ENCODE assay signal across 11 cellular contexts in genomic region chr6:158409451-158409850, GRCh38.
DNase-seq lines count a peak whose midpoint lies in the region; ATAC-seq and TF ChIP-seq lines count a peak whose summit lies in the region.
"Had no signal": no experiment of that assay in that cellular context is flagged by ENCODE, and none has a peak within 500 bp of the region (broad histone marks: within the 10 kb centered on the region; RNA-seq: fewer than 3 reads in every experiment).

No MANE protein-coding gene starts in this region.

- TF ChIP-seq CTCF in SK-N-SH (IDR thresholded peaks at IDR 0.05), result no peak
- TF ChIP-seq CTCF in fibroblast of the aortic adventitia (IDR thresholded peaks at IDR 0.05; ENCODE audit: insufficient read depth, low read length), result no peak
- TF ChIP-seq CTCF in smooth muscle cell (IDR thresholded peaks at IDR 0.05; ENCODE audit: borderline replicate concordance, insufficient read depth, poor library complexity, severe bottlenecking), result no peak

- 69% methylated on average over 3 of the region's 3 CpGs for WGBS in SK-N-SH (ENCODE audit: low lambda C conversion rate)
- 71% methylated on average over 3 of the region's 3 CpGs for WGBS in smooth muscle cell (ENCODE audit: low lambda C conversion rate)

- H3K79me2 ChIP-seq in SK-N-SH (ENCODE audit: insufficient read depth) (peaks cover 23% of the 10 kb centered on the region; the same call in 1 of the 2 replicates), smooth muscle cell (ENCODE audit: low read depth) (peaks cover 21% of the 10 kb centered on the region)

- no peaks in the 10 kb centered on the region for H3K27me3 ChIP-seq in SK-N-SH (ENCODE audit: insufficient read depth)
- H3K27me3 ChIP-seq in smooth muscle cell (ENCODE audit: low read depth), result no peaks in the 10 kb centered on the region

- no peak for TF ChIP-seq RAD21 in SK-N-SH (IDR thresholded peaks at IDR 0.05; ENCODE audit: low read length)

- H3K27ac Mint-ChIP-seq in stimulated activated naive CD8-positive, alpha-beta T cell treated with anti-CD3 and anti-CD28 coated beads, Interleukin-15, amount 100 ng/mL, for 72 hours, result no peak overlapping the region

- H3K9me2 ChIP-seq in SK-N-SH, result no peaks in the 10 kb centered on the region

- H3F3A ChIP-seq in SK-N-SH (replicated peaks; ENCODE audit: insufficient read depth), result peaks cover 7% of the 10 kb centered on the region
- H3F3A ChIP-seq in smooth muscle cell (ENCODE audit: low read depth), result peaks cover 5% of the 10 kb centered on the region

- peak in 1 of 2 experiments; percentile 44; a peak in 1 of 4 replicates for TF ChIP-seq EP300 in SK-N-SH (IDR thresholded peaks at IDR 0.05; ENCODE audit: borderline replicate concordance in 1 of 2, low read depth in 1 of 2, low read length in 1 of 2)

- H3K4me1 ChIP-seq in SK-N-SH (ENCODE audit: control insufficient read depth in 1 of 2, insufficient read depth in 2 of 2, low read depth in 1 of 2, low read length in 1 of 2) (peaks cover 17 to 39% of the 10 kb centered on the region in 2 experiments), smooth muscle cell (ENCODE audit: low read depth) (peaks cover 12% of the 10 kb centered on the region)

- CTCF ChIA-PET in SK-N-SH (lab: Yijun Ruan, JAX), result interaction anchor here (1.8 kb wide), 1 partner anchor 10 kb away, joined by 5 read pairs; no protein-coding TSS in a partner anchor

- H3K27me3 Mint-ChIP-seq in stimulated activated naive CD8-positive, alpha-beta T cell treated with anti-CD3 and anti-CD28 coated beads, Interleukin-15, amount 100 ng/mL, for 72 hours, result no peaks in the 10 kb centered on the region

- peak overlapping the region; percentile 31 to 93; a peak in 3 of 4 replicates for H3K27ac ChIP-seq in SK-N-SH (ENCODE audit: low read depth in 2 of 2, low read length in 1 of 2)
- peak overlapping the region; percentile 25 for H3K27ac ChIP-seq in smooth muscle cell (ENCODE audit: low read depth)

- no peak overlapping the region for H2AFZ ChIP-seq in SK-N-SH (ENCODE audit: low read depth)
- H2AFZ ChIP-seq in smooth muscle cell (ENCODE audit: low read depth), result no peak overlapping the region

- H3K4me3 ChIP-seq in SK-N-SH (ENCODE audit: low read depth in 2 of 2, low read length in 1 of 2) (no peak overlapping the region), fibroblast of the aortic adventitia (ENCODE audit: low read depth, low read length) (no peak overlapping the region), smooth muscle cell (no peak overlapping the region)

- H3K36me3 ChIP-seq in SK-N-SH (replicated peaks in 1 of 2; ENCODE audit: control insufficient read depth in 1 of 2, insufficient read depth in 2 of 2, low read length in 1 of 2) (peaks cover 10 to 11% of the 10 kb centered on the region in 2 experiments), smooth muscle cell (ENCODE audit: low read depth) (no peaks in the 10 kb centered on the region)

- ATAC-seq in stimulated activated naive CD8-positive, alpha-beta T cell treated with anti-CD3 and anti-CD28 coated beads, Interleukin-15, amount 100 ng/mL, for 72 hours, result no peak
- no peak for ATAC-seq in HG03571 (IDR thresholded peaks at IDR 0.05; ENCODE audit: unreplicated experiment)

- peaks cover 7% of the 10 kb centered on the region for H3K4me1 Mint-ChIP-seq in stimulated activated naive CD8-positive, alpha-beta T cell treated with anti-CD3 and anti-CD28 coated beads, Interleukin-15, amount 100 ng/mL, for 72 hours

- POLR2A ChIA-PET in SK-N-SH (lab: Yijun Ruan, JAX), result no interaction called here

- no peak overlapping the region for H3K4me2 ChIP-seq in SK-N-SH
- peak overlapping the region; percentile 23 for H3K4me2 ChIP-seq in smooth muscle cell

- H3K4me3 Mint-ChIP-seq in stimulated activated naive CD8-positive, alpha-beta T cell treated with anti-CD3 and anti-CD28 coated beads, Interleukin-15, amount 100 ng/mL, for 72 hours, result no peak overlapping the region

- H3K9me3 Mint-ChIP-seq in stimulated activated naive CD8-positive, alpha-beta T cell treated with anti-CD3 and anti-CD28 coated beads, Interleukin-15, amount 100 ng/mL, for 72 hours, result no peaks in the 10 kb centered on the region

- H3K9ac ChIP-seq in SK-N-SH (no peak overlapping the region), smooth muscle cell (ENCODE audit: low read depth) (no peak overlapping the region)

- peak; percentile 70 for DNase-seq in HCEC 1CT
- peak; percentile 52 for DNase-seq in SK-N-SH
- DNase-seq in fibroblast of the aortic adventitia (ENCODE audit: low read depth), result peak; percentile 78
- no peak for DNase-seq in smooth muscle cell (lab: John Stamatoyannopoulos, UW; ENCODE audit: unreplicated experiment)
- DNase-seq in stimulated activated CD4-positive, alpha-beta T cell treated with anti-CD3 and anti-CD28 coated beads, Interleukin-2, amount 100 ng/mL, for 48 hours, result no peak
- DNase-seq in stimulated activated naive CD8-positive, alpha-beta T cell treated with anti-CD3 and anti-CD28 coated beads, Interleukin-15, amount 100 ng/mL, for 72 hours, result no peak
- no peak for DNase-seq in germinal center (ENCODE audit: low spot score)
- DNase-seq: activated CD4-positive, alpha-beta T cell treated with anti-CD3 and anti-CD28 coated beads, Interleukin-2, amount 50 U/mL, for 4 hours; amniotic stem cell; MM.1S had no signal

- H4K20me1 ChIP-seq in SK-N-SH (ENCODE audit: insufficient read depth) (0 out of 2 replicates have a peak, but pooled peaks cover 4% of the 10 kb centered on the region), smooth muscle cell (ENCODE audit: low read depth) (peaks cover 32% of the 10 kb centered on the region)

- no peaks in the 10 kb centered on the region for H3K9me3 ChIP-seq in SK-N-SH
- no peaks in the 10 kb centered on the region for H3K9me3 ChIP-seq in smooth muscle cell (replicated peaks; ENCODE audit: low read depth)

TF ChIP-seq in SK-N-SH, 30 proteins besides CTCF, POLR2A, EP300 and RAD21:
- peak; percentile 38; the same call in 1 of the 2 replicates for TF ChIP-seq TCF12 (IDR thresholded peaks at IDR 0.05)
- no peak for TF ChIP-seq RFX5 (IDR thresholded peaks at IDR 0.05; ENCODE audit: low read length)
- TF ChIP-seq RCOR1 (IDR thresholded peaks at IDR 0.05; ENCODE audit: low read length), result peak; percentile 72
- TF ChIP-seq IRF3 (IDR thresholded peaks at IDR 0.05; ENCODE audit: low read depth, low read length), result no peak
- no peak for TF ChIP-seq POLR2AphosphoS5 (IDR thresholded peaks at IDR 0.05; ENCODE audit: low read depth, low read length)
TF ChIP-seq in SK-N-SH: peak in this region for 2.

Comparison
In these comparisons a context has a peak if more than half of its experiments do, and no peak if none do; other contexts are left out.
1. DNase-seq: peak in HCEC 1CT (single experiment), SK-N-SH (single experiment) and fibroblast of the aortic adventitia (single experiment); none in smooth muscle cell (single experiment), stimulated activated CD4-positive, alpha-beta T cell treated with anti-CD3 and anti-CD28 coated beads, Interleukin-2, amount 100 ng/mL, for 48 hours (0 of 2), stimulated activated naive CD8-positive, alpha-beta T cell treated with anti-CD3 and anti-CD28 coated beads, Interleukin-15, amount 100 ng/mL, for 72 hours (0 of 2) and germinal center (single experiment).